Comparison of ENCODE assay signal across 8 cellular contexts in genomic region chr16:47037396-47037745, GRCh38.
DNase-seq lines count a peak whose midpoint lies in the region; ATAC-seq, FAIRE-seq and TF ChIP-seq lines count a peak whose summit lies in the region.

No MANE protein-coding gene starts in this region.

- CTCF ChIA-PET in AG04449 (lab: Yijun Ruan, JAX) = interaction anchor here (0.6 to 4.0 kb wide), 35 partner anchors 9 to 1593 kb away, joined by 3 to 38 read pairs (median 4); partner anchors contain the start of gene NETO2

- H3K4me3 Mint-ChIP-seq in nephron = peak overlapping the region; percentile 78 to 83 (median 79)

- H3K4me1 Mint-ChIP-seq in nephron = no peaks in the 10 kb centered on the region

- no peak for TF ChIP-seq POLR2A in erythroblast (IDR thresholded peaks at IDR 0.05; ENCODE audit: low read length)

- peak overlapping the region; percentile 70 for H3K4me3 ChIP-seq in AG04449 (ENCODE audit: low read depth, low read length)

- peaks cover 17% of the 10 kb centered on the region for H3K27me3 Mint-ChIP-seq in nephron (ENCODE audit: low read depth)

- H3K9me3 Mint-ChIP-seq in nephron = no peaks in the 10 kb centered on the region

- POLR2A ChIA-PET in AG04449 (lab: Yijun Ruan, JAX) = no interaction called here

- no peak for FAIRE-seq in urothelium cell line (lab: Jason Lieb, UNC)

- TF ChIP-seq CTCF in AG04449 (IDR thresholded peaks at IDR 0.05; ENCODE audit: insufficient read depth, low read length, missing control alignments) (no peak), nephron (IDR thresholded peaks at IDR 0.05; ENCODE audit: unreplicated experiment in 3 of 3) (no peak)

- DNase-seq in AG04449 (ENCODE audit: low read depth, low spot score) (no peak), erythroblast (lab: John Stamatoyannopoulos, UW) (peak; percentile 23 to 28), urothelium cell line (ENCODE audit: low spot score) (peak; percentile 62), cortex of kidney (lab: John Stamatoyannopoulos, UW) (no peak)
- DNase-seq in activated CD4-positive, alpha-beta T cell treated with anti-CD3 and anti-CD28 coated beads for 1 hour = peak; percentile 11

- H3K36me3 Mint-ChIP-seq in nephron (ENCODE audit: low read depth) = no peaks in the 10 kb centered on the region

- ATAC-seq in GM19324 (IDR thresholded peaks at IDR 0.05; ENCODE audit: low FRiP score, unreplicated experiment) = peak; percentile 29
- ATAC-seq in HG03342 (IDR thresholded peaks at IDR 0.05; ENCODE audit: unreplicated experiment) = peak; percentile 38

- no peak overlapping the region for H3K27ac Mint-ChIP-seq in nephron

Comparison
In these comparisons a context has a peak if more than half of its experiments do, and no peak if none do; other contexts are left out.
1. DNase-seq: peak in activated CD4-positive, alpha-beta T cell treated with anti-CD3 and anti-CD28 coated beads for 1 hour (single experiment), erythroblast (2 of 2) and urothelium cell line (single experiment); none in AG04449 (single experiment) and cortex of kidney (single experiment).